ENCODE assay signal across 1 cellular context in genomic region chr16:71808593-71809449, GRCh38.
TF ChIP-seq lines count a peak whose summit lies in the region.

Gene AP1G1 (minus strand): TSS chr16:71808834. CDS start chr16:71789479, 19,355 bp downstream.

TF ChIP-seq in HepG2, 621 proteins besides CTCF, POLR2A, EP300 and RAD21 (continued from another document and continues in another):
- TF ChIP-seq ZHX2 (IDR thresholded peaks at IDR 0.05; ENCODE audit: low read depth) (peak; percentile 99), ZHX2 (CRISPR knock-in tag; IDR thresholded peaks at IDR 0.05; ENCODE audit: borderline replicate concordance) (peak; percentile 87), NCOA1 (CRISPR knock-in tag; IDR thresholded peaks at IDR 0.05) (no peak), ZNF605 (CRISPR knock-in tag; IDR thresholded peaks at IDR 0.05) (peak; percentile 97), ZNF446 (CRISPR knock-in tag; IDR thresholded peaks at IDR 0.05) (no peak), SKI (IDR thresholded peaks at IDR 0.05; ENCODE audit: partially characterized antibody) (peak; percentile 55), GMEB1 (CRISPR knock-in tag; IDR thresholded peaks at IDR 0.05; ENCODE audit: borderline replicate concordance) (peak; percentile 97), E2F1 (CRISPR knock-in tag; IDR thresholded peaks at IDR 0.05) (peak; percentile 62; the same call in 1 of the 2 replicates), BATF2 (CRISPR knock-in tag; IDR thresholded peaks at IDR 0.05) (0 out of 2 replicates have a peak, but pooled peaks have one; percentile 50), ZNF264 (CRISPR knock-in tag; IDR thresholded peaks at IDR 0.05) (peak; percentile 74; the same call in 1 of the 2 replicates), ZNF672 (CRISPR knock-in tag; IDR thresholded peaks at IDR 0.05) (no peak), MNT (IDR thresholded peaks at IDR 0.05) (peak; percentile 32; the same call in 1 of the 2 replicates), SYNCRIP (IDR thresholded peaks at IDR 0.05; ENCODE audit: insufficient read depth, low read depth, low read length) (no peak), ZBTB46 (CRISPR knock-in tag; IDR thresholded peaks at IDR 0.05; ENCODE audit: borderline replicate concordance) (no peak), ZNF251 (CRISPR knock-in tag; IDR thresholded peaks at IDR 0.05) (no peak), ZNF414 (CRISPR knock-in tag; IDR thresholded peaks at IDR 0.05) (no peak), ZBTB34 (CRISPR knock-in tag; IDR thresholded peaks at IDR 0.05) (peak; percentile 87), TEAD2 (CRISPR knock-in tag; IDR thresholded peaks at IDR 0.05) (no peak), ESRRA (CRISPR knock-in tag; IDR thresholded peaks at IDR 0.05; ENCODE audit: low read depth) (no peak), ZNF24 (IDR thresholded peaks at IDR 0.05) (no peak), ZNF382 (CRISPR knock-in tag; IDR thresholded peaks at IDR 0.05; ENCODE audit: borderline replicate concordance) (no peak), ZBTB25 (CRISPR knock-in tag; IDR thresholded peaks at IDR 0.05) (peak; percentile 86), ZBTB38 (CRISPR knock-in tag; IDR thresholded peaks at IDR 0.05) (peak; percentile 74; the same call in 1 of the 2 replicates), SIX1 (CRISPR knock-in tag; IDR thresholded peaks at IDR 0.05; ENCODE audit: borderline replicate concordance) (peak; percentile 48; the same call in 1 of the 2 replicates), ZNF512 (CRISPR knock-in tag; IDR thresholded peaks at IDR 0.05) (no peak), MAFF (IDR thresholded peaks at IDR 0.05; ENCODE audit: low read depth, low read length) (no peak), SNAI1 (CRISPR knock-in tag; IDR thresholded peaks at IDR 0.05; ENCODE audit: borderline replicate concordance) (0 out of 2 replicates have a peak, but pooled peaks have one; percentile 68), ISL2 (CRISPR knock-in tag; IDR thresholded peaks at IDR 0.05) (peak; percentile 77), CHCHD3 (CRISPR knock-in tag; IDR thresholded peaks at IDR 0.05) (no peak), ZNF83 (CRISPR knock-in tag; IDR thresholded peaks at IDR 0.05; ENCODE audit: borderline replicate concordance) (no peak), ZNF607 (CRISPR knock-in tag; IDR thresholded peaks at IDR 0.05; ENCODE audit: borderline replicate concordance) (0 out of 2 replicates have a peak, but pooled peaks have one; percentile 21), ZNF33A (CRISPR knock-in tag; IDR thresholded peaks at IDR 0.05; ENCODE audit: borderline replicate concordance) (no peak), BRCA1 (CRISPR knock-in tag; IDR thresholded peaks at IDR 0.05) (no peak; the same call in 1 of the 2 replicates), HOXA7 (CRISPR knock-in tag; IDR thresholded peaks at IDR 0.05) (no peak), ZSCAN20 (CRISPR knock-in tag; IDR thresholded peaks at IDR 0.05; ENCODE audit: borderline replicate concordance) (peak; percentile 90), ZNF550 (CRISPR knock-in tag; IDR thresholded peaks at IDR 0.05; ENCODE audit: borderline replicate concordance) (no peak), EED (CRISPR knock-in tag; IDR thresholded peaks at IDR 0.05) (0 out of 2 replicates have a peak, but pooled peaks have one; percentile 76), MTA3 (CRISPR knock-in tag; IDR thresholded peaks at IDR 0.05) (no peak), ZNF879 (CRISPR knock-in tag; IDR thresholded peaks at IDR 0.05) (no peak), TRIM22 (IDR thresholded peaks at IDR 0.05) (no peak), SAP130 (CRISPR knock-in tag; IDR thresholded peaks at IDR 0.05; ENCODE audit: low read depth) (peak; percentile 91), ZFP62 (CRISPR knock-in tag; IDR thresholded peaks at IDR 0.05) (no peak), KDM4B (CRISPR knock-in tag; IDR thresholded peaks at IDR 0.05) (no peak)
